In the genomic region with DNA sequence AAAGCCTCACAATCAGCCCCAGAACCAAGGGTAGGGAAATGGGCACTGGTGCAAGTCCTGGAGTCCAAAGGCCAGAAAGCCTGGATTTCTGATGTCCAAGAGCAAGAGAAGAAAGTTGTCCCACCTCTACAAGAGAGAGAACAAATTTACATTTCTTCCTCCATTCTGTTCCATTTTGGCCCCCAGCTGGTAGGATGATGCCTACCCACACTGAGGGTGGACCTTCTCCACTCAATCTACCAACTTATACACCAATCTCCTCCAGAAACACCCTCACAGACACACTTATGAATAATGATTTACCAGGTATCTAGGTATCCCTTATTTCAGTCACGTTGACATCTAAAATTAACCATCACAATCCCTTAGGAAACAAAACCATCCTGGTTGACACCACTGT, we compare ENCODE assay signal across 21 cellular contexts.
"Had no signal": no experiment of that assay in that cellular context is flagged by ENCODE, and none has a peak within 500 bp of the region (broad histone marks: within the 10 kb centered on the region; RNA-seq: fewer than 3 reads in every experiment).

No MANE protein-coding gene starts in this region.

- DNase-seq: colonic mucosa; effector CD8-positive, alpha-beta T cell; endodermal cell; foreskin keratinocyte; heart left ventricle; kidney; naive B cell; pancreas; right lobe of liver; stimulated activated CD4-positive, alpha-beta T cell treated with anti-CD3 and anti-CD28 coated beads, Interleukin-12 subunit alpha, Interleukin-12 subunit beta, amount 100 ng/mL, for 4 hours; stimulated activated CD4-positive, alpha-beta T cell treated with anti-CD3 and anti-CD28 coated beads, Interleukin-1b, Interleukin-23, amount 100 ng/mL, for 48 hours; stimulated activated CD4-positive, alpha-beta T cell treated with anti-CD3 and anti-CD28 coated beads, Interleukin-4, amount 100 ng/mL, for 1 hour; stimulated activated CD8-positive, alpha-beta memory T cell treated with anti-CD3 and anti-CD28 coated beads, Interleukin-4, amount 100 ng/mL, for 48 hours; stimulated activated naive CD4-positive, alpha-beta T cell treated with Interleukin-2 at 50 U/mL for 16 hours; upper lobe of left lung had no signal

- H3K4me3 Mint-ChIP-seq: dendritic cell treated with granulocyte-macrophage colony-stimulating factor and Interleukin-4, amounts not matched to agents 40 ng/mL and 50 ng/mL, for 4 days; endodermal cell; memory B cell; naive B cell; natural killer cell treated with Interleukin-12 subunit alpha and Interleukin-12 subunit beta and Interleukin-15 and Interleukin-18, amount 100 ng/mL, for 72 hours; neural crest cell had no signal

- H3K4me1 Mint-ChIP-seq: endodermal cell, memory B cell, naive B cell, neural crest cell had no signal

- ATAC-seq: foreskin keratinocyte; gastroesophageal sphincter; heart left ventricle; left lobe of liver; natural killer cell treated with Interleukin-12 subunit alpha and Interleukin-12 subunit beta and Interleukin-15 and Interleukin-18, amount 100 ng/mL, for 72 hours; pancreas; right lobe of liver had no signal

- H3K27me3 Mint-ChIP-seq: dendritic cell treated with granulocyte-macrophage colony-stimulating factor and Interleukin-4, amounts not matched to agents 40 ng/mL and 50 ng/mL, for 4 days; memory B cell; naive B cell had no signal

- H3K27ac Mint-ChIP-seq: dendritic cell treated with granulocyte-macrophage colony-stimulating factor and Interleukin-4, amounts not matched to agents 40 ng/mL and 50 ng/mL, for 4 days; endodermal cell; memory B cell; naive B cell; natural killer cell treated with Interleukin-12 subunit alpha and Interleukin-12 subunit beta and Interleukin-15 and Interleukin-18, amount 100 ng/mL, for 72 hours had no signal

- H3K36me3 Mint-ChIP-seq: memory B cell, naive B cell had no signal
